In the genomic region with DNA sequence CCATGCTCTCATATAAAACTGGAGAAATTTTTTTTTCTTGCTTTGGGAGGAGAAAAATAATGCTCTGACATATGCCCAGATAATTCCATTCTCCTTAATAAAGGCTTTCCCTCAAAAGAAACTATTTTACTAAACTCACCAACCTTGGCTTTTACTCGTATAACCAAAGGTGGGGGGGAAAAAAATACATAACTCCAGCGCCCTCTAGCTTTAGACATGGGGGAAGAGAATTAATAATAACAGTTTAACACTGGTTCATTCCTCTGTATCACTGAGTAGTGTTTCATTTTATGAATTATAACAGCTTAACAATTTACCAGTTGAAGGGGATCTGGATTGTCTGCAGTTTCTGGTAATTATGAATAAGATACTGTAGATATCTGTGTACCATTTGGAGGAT, we compare ENCODE assay signal across 8 cellular contexts.
A peak's percentile ranks its signal among the peaks of the same experiment; 100 is the strongest.
DNase-seq lines count a peak whose midpoint lies in the region; ATAC-seq, FAIRE-seq and TF ChIP-seq lines count a peak whose summit lies in the region.

No MANE protein-coding gene starts in this region.

- peak; percentile 47 for ATAC-seq in HG03442 (IDR thresholded peaks at IDR 0.05; ENCODE audit: unreplicated experiment)
- ATAC-seq in HepG2: no peak

- intact Hi-C loops in HepG2 (cut with micrococcal nuclease; ENCODE audit: unreplicated experiment): no loop called here

- no peak overlapping the region for H3K4me3 ChIP-seq in SU-DHL-6 (ENCODE audit: insufficient read depth, low read length, poor library complexity, severe bottlenecking)
- H3K4me3 ChIP-seq in HepG2 (replicated peaks in 1 of 3; ENCODE audit: insufficient read depth in 1 of 3, low read depth in 2 of 3, low read length in 3 of 3): no peak overlapping the region

- H3K79me2 ChIP-seq in SU-DHL-6 (ENCODE audit: insufficient read depth, low read length): no peaks in the 10 kb centered on the region
- no peaks in the 10 kb centered on the region for H3K79me2 ChIP-seq in HepG2 (ENCODE audit: insufficient read depth, low read length)

- H3K27me3 ChIP-seq in SU-DHL-6 (ENCODE audit: low read length) (no peaks in the 10 kb centered on the region), HepG2 (ENCODE audit: control insufficient read depth in 1 of 2, insufficient read depth in 2 of 2, low read length in 2 of 2) (no peaks in the 10 kb centered on the region)

- no TSS peak for BruUV-seq in HepG2 (replicated peaks; lab: Mats Ljungman, UMichigan)

- TF ChIP-seq RAD21 in HepG2 (CRISPR knock-in tag; IDR thresholded peaks at IDR 0.05): no peak

- in situ Hi-C loops in HepG2 (cut with HindIII; ENCODE audit: extremely low pct_ligation_motif_present, low pct_unique_long_range_greater_than_20kb): no loop called here

- no peaks in the 10 kb centered on the region for H3F3A ChIP-seq in SU-DHL-6 (ENCODE audit: insufficient read depth)

- H3K9ac ChIP-seq in SU-DHL-6 (ENCODE audit: low read length) (no peak overlapping the region), HepG2 (ENCODE audit: insufficient read depth, low read depth, low read length) (no peak overlapping the region)

- peak; percentile 30 for DNase-seq in EH (ENCODE audit: low read depth)
- DNase-seq in HepG2 (ENCODE audit: low spot score): peak; percentile 2
- DNase-seq in GM19240 (ENCODE audit: insufficient read length, low spot score): no peak
- no peak for DNase-seq in C1 segment of cervical spinal cord (lab: John Stamatoyannopoulos, UW)
- DNase-seq in activated CD4-positive, alpha-beta T cell treated with anti-CD3 and anti-CD28 coated beads for 48 hours: no peak
- no peak for DNase-seq in effector CD4-positive, alpha-beta T cell

- H4K20me1 ChIP-seq in SU-DHL-6 (ENCODE audit: low read depth, low read length): no peaks in the 10 kb centered on the region
- no peaks in the 10 kb centered on the region for H4K20me1 ChIP-seq in HepG2 (ENCODE audit: insufficient read depth, low read length)

- H3K36me3 ChIP-seq in SU-DHL-6 (ENCODE audit: low read length) (no peaks in the 10 kb centered on the region), HepG2 (replicated peaks in 1 of 2; ENCODE audit: control insufficient read depth in 1 of 2, insufficient read depth in 2 of 2, low read length in 2 of 2) (no peaks in the 10 kb centered on the region)

- H3K9me3 ChIP-seq in SU-DHL-6 (ENCODE audit: insufficient read depth, low read length): peaks cover 4% of the 10 kb centered on the region; the same call in 1 of the 2 replicates
- no peaks in the 10 kb centered on the region; the same call in 1 of the 2 replicates for H3K9me3 ChIP-seq in HepG2 (ENCODE audit: low read length)

- TF ChIP-seq POLR2A in HepG2 (IDR thresholded peaks at IDR 0.05; ENCODE audit: insufficient read depth in 1 of 2, low read depth in 2 of 2, low read length in 2 of 2): no peak

- no peak overlapping the region for H3K4me2 ChIP-seq in SU-DHL-6 (ENCODE audit: low read depth, low read length, poor library complexity, severe bottlenecking)
- H3K4me2 ChIP-seq in HepG2 (ENCODE audit: low read depth, low read length): no peak overlapping the region

- POLR2A ChIA-PET in HepG2 (lab: Yijun Ruan, JAX): no interaction called here

- no peaks in the 10 kb centered on the region for H3K9me2 ChIP-seq in SU-DHL-6 (replicated peaks; ENCODE audit: insufficient read depth, low read length)

- TF ChIP-seq CTCF in SU-DHL-6 (IDR thresholded peaks at IDR 0.05; ENCODE audit: insufficient read depth, low read length, poor library complexity, severe bottlenecking): peak; percentile 37
- TF ChIP-seq CTCF in HepG2 (CRISPR knock-in tag; IDR thresholded peaks at IDR 0.05): peak; percentile 39

- H2AFZ ChIP-seq in SU-DHL-6 (ENCODE audit: low read depth, low read length, severe bottlenecking) (no peak overlapping the region), HepG2 (ENCODE audit: low read length) (no peak overlapping the region)

- H3K27ac ChIP-seq in SU-DHL-6 (ENCODE audit: low read depth, low read length) (no peak overlapping the region), HepG2 (ENCODE audit: extremely low read length, insufficient read depth, low read length) (no peak overlapping the region)

- no peak for FAIRE-seq in HepG2 (lab: Jason Lieb, UNC)

- WGBS in HepG2 (ENCODE audit: low lambda C conversion rate): 0% methylated on average over 2 of the region's 2 CpGs

- TF ChIP-seq EP300 in HepG2 (IDR thresholded peaks at IDR 0.05; ENCODE audit: low read depth in 2 of 2, low read length in 2 of 2): no peak
- TF ChIP-seq EP300 in HepG2 (CRISPR knock-in tag; IDR thresholded peaks at IDR 0.05; ENCODE audit: borderline replicate concordance): no peak

- H3K4me1 ChIP-seq in HepG2 (ENCODE audit: insufficient read depth, low read length): no peaks in the 10 kb centered on the region

- CTCF ChIA-PET in HepG2 (lab: Yijun Ruan, JAX; ENCODE audit: low intra/inter-chr PET ratio, low total read pairs): no interaction called here

TF ChIP-seq in HepG2, 621 proteins besides CTCF, POLR2A, EP300 and RAD21:
- no peak for TF ChIP-seq ZFP36 (IDR thresholded peaks at IDR 0.05; ENCODE audit: borderline replicate concordance, low read depth, low read length, partially characterized antibody)
- peak; percentile 88 for TF ChIP-seq ZNF740 (CRISPR knock-in tag; IDR thresholded peaks at IDR 0.05)
- TF ChIP-seq, protein P1, sequence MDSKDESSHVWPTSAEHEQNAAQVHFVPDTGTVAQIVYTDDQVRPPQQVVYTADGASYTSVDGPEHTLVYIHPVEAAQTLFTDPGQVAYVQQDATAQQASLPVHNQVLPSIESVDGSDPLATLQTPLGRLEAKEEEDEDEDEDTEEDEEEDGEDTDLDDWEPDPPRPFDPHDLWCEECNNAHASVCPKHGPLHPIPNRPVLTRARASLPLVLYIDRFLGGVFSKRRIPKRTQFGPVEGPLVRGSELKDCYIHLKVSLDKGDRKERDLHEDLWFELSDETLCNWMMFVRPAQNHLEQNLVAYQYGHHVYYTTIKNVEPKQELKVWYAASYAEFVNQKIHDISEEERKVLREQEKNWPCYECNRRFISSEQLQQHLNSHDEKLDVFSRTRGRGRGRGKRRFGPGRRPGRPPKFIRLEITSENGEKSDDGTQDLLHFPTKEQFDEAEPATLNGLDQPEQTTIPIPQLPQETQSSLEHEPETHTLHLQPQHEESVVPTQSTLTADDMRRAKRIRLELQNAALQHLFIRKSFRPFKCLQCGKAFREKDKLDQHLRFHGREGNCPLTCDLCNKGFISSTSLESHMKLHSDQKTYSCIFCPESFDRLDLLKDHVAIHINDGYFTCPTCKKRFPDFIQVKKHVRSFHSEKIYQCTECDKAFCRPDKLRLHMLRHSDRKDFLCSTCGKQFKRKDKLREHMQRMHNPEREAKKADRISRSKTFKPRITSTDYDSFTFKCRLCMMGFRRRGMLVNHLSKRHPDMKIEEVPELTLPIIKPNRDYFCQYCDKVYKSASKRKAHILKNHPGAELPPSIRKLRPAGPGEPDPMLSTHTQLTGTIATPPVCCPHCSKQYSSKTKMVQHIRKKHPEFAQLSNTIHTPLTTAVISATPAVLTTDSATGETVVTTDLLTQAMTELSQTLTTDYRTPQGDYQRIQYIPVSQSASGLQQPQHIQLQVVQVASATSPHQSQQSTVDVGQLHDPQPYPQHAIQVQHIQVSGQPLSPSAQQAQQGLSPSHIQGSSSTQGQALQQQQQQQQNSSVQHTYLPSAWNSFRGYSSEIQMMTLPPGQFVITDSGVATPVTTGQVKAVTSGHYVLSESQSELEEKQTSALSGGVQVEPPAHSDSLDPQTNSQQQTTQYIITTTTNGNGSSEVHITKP (CRISPR knock-in tag; IDR thresholded peaks at IDR 0.05; ENCODE audit: low read depth): no peak
- peak; percentile 28; the same call in 1 of the 2 replicates for TF ChIP-seq STAG1 (CRISPR knock-in tag; IDR thresholded peaks at IDR 0.05)
TF ChIP-seq in HepG2: peak in this region for 2.

Comparison
In these comparisons a context has a peak if more than half of its experiments do, and no peak if none do; other contexts are left out.
1. DNase-seq: peak in EH (single experiment) and HepG2 (single experiment); none in GM19240 (single experiment), C1 segment of cervical spinal cord (0 of 14), activated CD4-positive, alpha-beta T cell treated with anti-CD3 and anti-CD28 coated beads for 48 hours (single experiment) and effector CD4-positive, alpha-beta T cell (single experiment).